16 cellular contexts compared by ENCODE assay signal in the genomic region with DNA sequence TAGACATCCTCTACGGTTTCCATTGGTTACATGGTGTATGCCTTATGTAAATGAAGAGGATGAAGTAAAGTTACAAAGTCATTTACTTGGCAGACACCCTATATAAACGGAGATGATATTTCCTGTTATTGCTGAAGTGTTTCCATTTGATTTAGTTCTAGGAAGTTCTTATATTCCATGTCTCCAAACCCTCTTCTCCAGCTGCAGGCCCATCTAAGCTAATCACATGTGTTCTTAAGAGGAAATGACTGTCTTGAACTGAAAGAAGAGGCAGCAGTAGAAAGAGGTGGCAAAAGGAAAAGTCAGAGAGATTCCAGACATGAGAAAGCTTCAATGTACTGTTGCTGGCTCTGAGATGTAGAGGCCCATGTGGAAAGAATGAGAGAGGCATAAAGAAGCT.
A peak's percentile ranks its signal among the peaks of the same experiment; 100 is the strongest.
DNase-seq lines count a peak whose midpoint lies in the region; ATAC-seq and TF ChIP-seq lines count a peak whose summit lies in the region.
"Had no signal": no experiment of that assay in that cellular context is flagged by ENCODE, and none has a peak within 500 bp of the region (broad histone marks: within the 10 kb centered on the region; RNA-seq: fewer than 3 reads in every experiment).

No MANE protein-coding gene starts in this region.

- H3K27ac Mint-ChIP-seq in CD14-positive monocyte (no peak overlapping the region), type B pancreatic cell (no peak overlapping the region)
- H3K27ac Mint-ChIP-seq: B cell; CD4-positive, alpha-beta memory T cell; HFFc6 had no signal

- no peak overlapping the region for H3K4me3 Mint-ChIP-seq in CD14-positive monocyte
- H3K4me3 Mint-ChIP-seq in type B pancreatic cell = no peak overlapping the region
- H3K4me3 Mint-ChIP-seq: B cell; CD4-positive, alpha-beta memory T cell; HFFc6 had no signal

- H3K9me3 ChIP-seq in fibroblast of lung (ENCODE audit: control insufficient read depth, insufficient read depth, low read depth, low read length) = no peaks in the 10 kb centered on the region
- no peaks in the 10 kb centered on the region for H3K9me3 ChIP-seq in osteoblast (ENCODE audit: low read depth, low read length)

- H4K20me1 ChIP-seq in fibroblast of lung (ENCODE audit: control insufficient read depth, extremely low read depth, insufficient read depth, low read length) (no peaks in the 10 kb centered on the region), osteoblast (ENCODE audit: insufficient read depth, low read length) (no peaks in the 10 kb centered on the region)

- intact Hi-C loops in CD14-positive monocyte (cut with micrococcal nuclease) = no loop called here

- peaks cover 1 to 11% (median 5%) of the 10 kb centered on the region in 7 donors for H3K9me3 Mint-ChIP-seq in CD14-positive monocyte
- peaks cover 11% of the 10 kb centered on the region for H3K9me3 Mint-ChIP-seq in type B pancreatic cell
- H3K9me3 Mint-ChIP-seq: HFFc6 had no signal

- H3K4me1 ChIP-seq in fibroblast of lung (ENCODE audit: control insufficient read depth, extremely low read depth, insufficient read depth, low read length) (no peaks in the 10 kb centered on the region), osteoblast (ENCODE audit: insufficient read depth, low read length) (peaks cover 5% of the 10 kb centered on the region)

- peak; percentile 16 for DNase-seq in EL
- DNase-seq in astrocyte of the spinal cord (ENCODE audit: low read depth, low spot score) = peak; percentile 1
- DNase-seq in fibroblast of lung (ENCODE audit: low read depth in 2 of 2) = peak; percentile 8 to 13
- DNase-seq in osteoblast (ENCODE audit: insufficient read length, low spot score, missing footprints) = no peak
- DNase-seq in CD14-positive monocyte (ENCODE audit: low spot score) = no peak
- no peak for DNase-seq in type B pancreatic cell (ENCODE audit: extremely low spot score, unreplicated experiment)
- DNase-seq: C1 segment of cervical spinal cord; CD4-positive, alpha-beta memory T cell; DMS153; DMS79 treated with DMSO at 0.1 percent for 48 hours; GF-D8; HCEC 1CT; HFFc6 had no signal

- H3K27me3 ChIP-seq in fibroblast of lung (ENCODE audit: control insufficient read depth, insufficient read depth, low read length) (no peaks in the 10 kb centered on the region), osteoblast (ENCODE audit: insufficient read depth, low read length) (no peaks in the 10 kb centered on the region)

- H3K36me3 ChIP-seq in fibroblast of lung (ENCODE audit: control insufficient read depth, insufficient read depth, low read length) (no peaks in the 10 kb centered on the region), osteoblast (ENCODE audit: insufficient read depth, low read length) (no peaks in the 10 kb centered on the region)

- H3K36me3 Mint-ChIP-seq in CD14-positive monocyte (no peaks in the 10 kb centered on the region), type B pancreatic cell (no peaks in the 10 kb centered on the region)
- H3K36me3 Mint-ChIP-seq: CD4-positive, alpha-beta memory T cell had no signal

- in situ Hi-C loops in astrocyte of the spinal cord (cut with HindIII; ENCODE audit: low sequenced_read_pairs) = no loop called here

- H3K9ac ChIP-seq in fibroblast of lung (ENCODE audit: insufficient read depth, low read length) = no peak overlapping the region

- H3K4me1 Mint-ChIP-seq in CD14-positive monocyte = no peaks in the 10 kb centered on the region
- H3K4me1 Mint-ChIP-seq in type B pancreatic cell (ENCODE audit: unreplicated experiment) = peaks cover 14% of the 10 kb centered on the region
- H3K4me1 Mint-ChIP-seq: B cell; CD4-positive, alpha-beta memory T cell had no signal

- TF ChIP-seq CTCF in astrocyte of the spinal cord (IDR thresholded peaks at IDR 0.05; ENCODE audit: low read depth, low read length) (no peak), fibroblast of lung (conservative IDR thresholded peaks at IDR 0.05 in 1 of 2, IDR thresholded peaks at IDR 0.05 in 1 of 2; ENCODE audit: low read depth in 1 of 2, low read length in 2 of 2) (no peak), osteoblast (IDR thresholded peaks at IDR 0.05; ENCODE audit: extremely low read depth, low read depth, low read length) (no peak), CD14-positive monocyte (IDR thresholded peaks at IDR 0.05) (no peak), type B pancreatic cell (conservative IDR thresholded peaks at IDR 0.05) (no peak)

- ATAC-seq in GM21717 (IDR thresholded peaks at IDR 0.05; ENCODE audit: unreplicated experiment) = no peak

- H3K4me2 ChIP-seq in fibroblast of lung (ENCODE audit: extremely low read depth, insufficient read depth, low read length) (no peak overlapping the region), osteoblast (ENCODE audit: insufficient read depth, low read length) (no peak overlapping the region)

- no peaks in the 10 kb centered on the region for H3K79me2 ChIP-seq in fibroblast of lung (ENCODE audit: control insufficient read depth, insufficient read depth, low read length)
- H3K79me2 ChIP-seq in osteoblast (ENCODE audit: insufficient read depth, low read length) = no peaks in the 10 kb centered on the region

- H3K27me3 Mint-ChIP-seq in CD14-positive monocyte (ENCODE audit: low read depth in 3 of 3) = peaks cover 0 to 4% (median 1%) of the 10 kb centered on the region in 3 donors
- H3K27me3 Mint-ChIP-seq in type B pancreatic cell = peaks cover 47% of the 10 kb centered on the region
- H3K27me3 Mint-ChIP-seq: B cell; CD4-positive, alpha-beta memory T cell had no signal

- no peak overlapping the region for H3K4me3 ChIP-seq in astrocyte of the spinal cord (ENCODE audit: low read depth, low read length)
- H3K4me3 ChIP-seq in fibroblast of lung (replicated peaks in 1 of 4; ENCODE audit: control extremely low read depth in 1 of 4, insufficient read depth in 1 of 4, low read depth in 3 of 4, low read length in 4 of 4) = no peak overlapping the region
- H3K4me3 ChIP-seq in osteoblast (ENCODE audit: insufficient read depth, low read length) = no peak overlapping the region

- H2AFZ ChIP-seq in fibroblast of lung (ENCODE audit: low read length) (no peak overlapping the region), osteoblast (ENCODE audit: low read length) (peak overlapping the region; percentile 40)

- H3K27ac ChIP-seq in fibroblast of lung (ENCODE audit: insufficient read depth, low read length) (no peak overlapping the region), osteoblast (ENCODE audit: low read depth, low read length) (no peak overlapping the region)
- H3K27ac ChIP-seq: HL-60 had no signal

Comparison
In these comparisons a context has a peak if more than half of its experiments do, and no peak if none do; other contexts are left out.
1. DNase-seq: peak in EL (single experiment), astrocyte of the spinal cord (single experiment) and fibroblast of lung (2 of 2); none in osteoblast (single experiment), CD14-positive monocyte (single experiment) and type B pancreatic cell (single experiment).